Comparison of ENCODE assay signal across 6 cellular contexts in the genomic region with DNA sequence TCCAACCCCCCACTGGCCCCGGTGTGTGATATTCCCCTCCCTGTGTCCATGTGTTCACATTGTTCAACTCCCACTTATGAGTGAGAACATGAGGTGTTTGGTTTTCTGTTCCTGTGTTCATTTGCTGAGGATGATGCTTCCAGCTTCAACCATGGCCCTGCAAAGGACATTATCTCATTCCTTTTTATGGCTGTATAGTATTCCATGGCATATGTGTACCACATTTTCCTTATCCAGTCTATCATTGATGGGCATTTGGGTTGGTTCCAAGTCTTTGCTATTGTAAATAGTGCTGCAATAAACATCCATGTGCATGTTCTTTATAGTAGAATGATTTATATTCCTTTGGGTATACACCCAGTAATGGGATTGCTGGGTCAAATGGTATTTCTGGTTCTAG. TPM values are rescaled to one million over a fixed set of nuclear protein-coding genes. Genes with fewer than 3 reads are reported as not detected.
"Had no signal": no experiment of that assay in that cellular context is flagged by ENCODE, and none has a peak within 500 bp of the region (broad histone marks: within the 10 kb centered on the region; RNA-seq: fewer than 3 reads in every experiment).

No MANE protein-coding gene starts in this region.

RNA-seq across cellular contexts. Expression of a gene that starts 10.5 kb away (rescaled TPM):
- total RNA-seq: subcutaneous adipose tissue, suprapubic skin, thoracic aorta, tibial nerve, upper lobe of left lung, upper lobe of right lung had no signal
